In the genomic region with DNA sequence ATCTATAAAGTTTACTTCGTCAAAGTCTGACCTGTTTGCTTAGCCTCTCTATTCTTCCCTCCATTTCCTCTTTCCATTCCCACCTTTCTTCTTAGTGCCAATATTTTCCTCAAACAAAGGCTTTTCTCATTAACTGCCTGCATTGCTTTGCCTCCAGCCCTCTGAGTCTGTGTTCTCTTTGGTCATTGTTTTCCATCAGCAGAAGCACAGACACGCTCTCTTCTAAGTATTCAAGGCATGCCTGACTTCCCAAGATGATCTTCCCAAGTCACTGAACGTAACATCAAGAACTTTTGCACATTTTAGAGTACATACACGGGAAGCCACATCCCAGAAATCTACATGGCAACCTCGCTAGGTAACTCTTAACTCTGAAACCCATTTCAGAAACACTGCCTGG, we compare ENCODE assay signal across 1 cellular context.
TF ChIP-seq lines count a peak whose summit lies in the region.

No MANE protein-coding gene starts in this region.

TF ChIP-seq in GM23338, 12 proteins besides CTCF, POLR2A, EP300 and RAD21 (continued from another document):
- TF ChIP-seq, protein P1, sequence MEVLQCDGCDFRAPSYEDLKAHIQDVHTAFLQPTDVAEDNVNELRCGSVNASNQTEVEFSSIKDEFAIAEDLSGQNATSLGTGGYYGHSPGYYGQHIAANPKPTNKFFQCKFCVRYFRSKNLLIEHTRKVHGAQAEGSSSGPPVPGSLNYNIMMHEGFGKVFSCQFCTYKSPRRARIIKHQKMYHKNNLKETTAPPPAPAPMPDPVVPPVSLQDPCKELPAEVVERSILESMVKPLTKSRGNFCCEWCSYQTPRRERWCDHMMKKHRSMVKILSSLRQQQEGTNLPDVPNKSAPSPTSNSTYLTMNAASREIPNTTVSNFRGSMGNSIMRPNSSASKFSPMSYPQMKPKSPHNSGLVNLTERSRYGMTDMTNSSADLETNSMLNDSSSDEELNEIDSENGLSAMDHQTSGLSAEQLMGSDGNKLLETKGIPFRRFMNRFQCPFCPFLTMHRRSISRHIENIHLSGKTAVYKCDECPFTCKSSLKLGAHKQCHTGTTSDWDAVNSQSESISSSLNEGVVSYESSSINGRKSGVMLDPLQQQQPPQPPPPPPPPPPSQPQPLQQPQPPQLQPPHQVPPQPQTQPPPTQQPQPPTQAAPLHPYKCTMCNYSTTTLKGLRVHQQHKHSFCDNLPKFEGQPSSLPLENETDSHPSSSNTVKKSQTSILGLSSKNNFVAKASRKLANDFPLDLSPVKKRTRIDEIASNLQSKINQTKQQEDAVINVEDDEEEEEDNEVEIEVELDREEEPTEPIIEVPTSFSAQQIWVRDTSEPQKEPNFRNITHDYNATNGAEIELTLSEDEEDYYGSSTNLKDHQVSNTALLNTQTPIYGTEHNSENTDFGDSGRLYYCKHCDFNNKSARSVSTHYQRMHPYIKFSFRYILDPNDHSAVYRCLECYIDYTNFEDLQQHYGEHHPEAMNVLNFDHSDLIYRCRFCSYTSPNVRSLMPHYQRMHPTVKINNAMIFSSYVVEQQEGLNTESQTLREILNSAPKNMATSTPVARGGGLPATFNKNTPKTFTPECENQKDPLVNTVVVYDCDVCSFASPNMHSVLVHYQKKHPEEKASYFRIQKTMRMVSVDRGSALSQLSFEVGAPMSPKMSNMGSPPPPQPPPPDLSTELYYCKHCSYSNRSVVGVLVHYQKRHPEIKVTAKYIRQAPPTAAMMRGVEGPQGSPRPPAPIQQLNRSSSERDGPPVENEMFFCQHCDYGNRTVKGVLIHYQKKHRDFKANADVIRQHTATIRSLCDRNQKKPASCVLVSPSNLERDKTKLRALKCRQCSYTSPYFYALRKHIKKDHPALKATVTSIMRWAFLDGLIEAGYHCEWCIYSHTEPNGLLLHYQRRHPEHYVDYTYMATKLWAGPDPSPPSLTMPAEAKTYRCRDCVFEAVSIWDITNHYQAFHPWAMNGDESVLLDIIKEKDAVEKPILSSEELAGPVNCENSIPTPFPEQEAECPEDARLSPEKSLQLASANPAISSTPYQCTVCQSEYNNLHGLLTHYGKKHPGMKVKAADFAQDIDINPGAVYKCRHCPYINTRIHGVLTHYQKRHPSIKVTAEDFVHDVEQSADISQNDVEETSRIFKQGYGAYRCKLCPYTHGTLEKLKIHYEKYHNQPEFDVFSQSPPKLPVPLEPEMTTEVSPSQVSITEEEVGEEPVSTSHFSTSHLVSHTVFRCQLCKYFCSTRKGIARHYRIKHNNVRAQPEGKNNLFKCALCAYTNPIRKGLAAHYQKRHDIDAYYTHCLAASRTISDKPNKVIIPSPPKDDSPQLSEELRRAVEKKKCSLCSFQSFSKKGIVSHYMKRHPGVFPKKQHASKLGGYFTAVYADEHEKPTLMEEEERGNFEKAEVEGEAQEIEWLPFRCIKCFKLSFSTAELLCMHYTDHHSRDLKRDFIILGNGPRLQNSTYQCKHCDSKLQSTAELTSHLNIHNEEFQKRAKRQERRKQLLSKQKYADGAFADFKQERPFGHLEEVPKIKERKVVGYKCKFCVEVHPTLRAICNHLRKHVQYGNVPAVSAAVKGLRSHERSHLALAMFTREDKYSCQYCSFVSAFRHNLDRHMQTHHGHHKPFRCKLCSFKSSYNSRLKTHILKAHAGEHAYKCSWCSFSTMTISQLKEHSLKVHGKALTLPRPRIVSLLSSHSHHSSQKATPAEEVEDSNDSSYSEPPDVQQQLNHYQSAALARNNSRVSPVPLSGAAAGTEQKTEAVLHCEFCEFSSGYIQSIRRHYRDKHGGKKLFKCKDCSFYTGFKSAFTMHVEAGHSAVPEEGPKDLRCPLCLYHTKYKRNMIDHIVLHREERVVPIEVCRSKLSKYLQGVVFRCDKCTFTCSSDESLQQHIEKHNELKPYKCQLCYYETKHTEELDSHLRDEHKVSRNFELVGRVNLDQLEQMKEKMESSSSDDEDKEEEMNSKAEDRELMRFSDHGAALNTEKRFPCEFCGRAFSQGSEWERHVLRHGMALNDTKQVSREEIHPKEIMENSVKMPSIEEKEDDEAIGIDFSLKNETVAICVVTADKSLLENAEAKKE (CRISPR knock-in tag; IDR thresholded peaks at IDR 0.05), result no peak
